11 cellular contexts compared by ENCODE assay signal in genomic region chr2:75100011-75100680, GRCh38.
DNase-seq lines count a peak whose midpoint lies in the region; ATAC-seq, FAIRE-seq and TF ChIP-seq lines count a peak whose summit lies in the region.
"Had no signal": no experiment of that assay in that cellular context is flagged by ENCODE, and none has a peak within 500 bp of the region (broad histone marks: within the 10 kb centered on the region; RNA-seq: fewer than 3 reads in every experiment).

No MANE protein-coding gene starts in this region.

- H3K27me3 ChIP-seq in bronchial epithelial cell (ENCODE audit: control insufficient read depth, insufficient read depth, low read length), result no peaks in the 10 kb centered on the region
- H3K27me3 ChIP-seq in tibial artery, result no peaks in the 10 kb centered on the region

- no peaks in the 10 kb centered on the region for H3K36me3 ChIP-seq in bronchial epithelial cell (ENCODE audit: control insufficient read depth, insufficient read depth, low read length)
- H3K36me3 ChIP-seq in tibial artery, result no peaks in the 10 kb centered on the region

- H3K9me3 Mint-ChIP-seq in stimulated activated effector memory CD8-positive, alpha-beta T cell treated with anti-CD3 and anti-CD28 coated beads, Interleukin-12 subunit alpha, Interleukin-12 subunit beta, amount 100 ng/mL, for 72 hours, result no peaks in the 10 kb centered on the region
- no peaks in the 10 kb centered on the region for H3K9me3 Mint-ChIP-seq in activated T-helper 17 cell treated with anti-CD3 and anti-CD28 coated beads, Interleukin-2, amount 50 U/mL, for 72 hours

- no peaks in the 10 kb centered on the region for H3K36me3 Mint-ChIP-seq in stimulated activated effector memory CD8-positive, alpha-beta T cell treated with anti-CD3 and anti-CD28 coated beads, Interleukin-12 subunit alpha, Interleukin-12 subunit beta, amount 100 ng/mL, for 72 hours
- H3K36me3 Mint-ChIP-seq in activated T-helper 17 cell treated with anti-CD3 and anti-CD28 coated beads, Interleukin-2, amount 50 U/mL, for 72 hours (ENCODE audit: low read depth), result no peaks in the 10 kb centered on the region

- no peak for ATAC-seq in stimulated activated effector memory CD8-positive, alpha-beta T cell treated with anti-CD3 and anti-CD28 coated beads, Interleukin-12 subunit alpha, Interleukin-12 subunit beta, amount 100 ng/mL, for 72 hours
- no peak for ATAC-seq in activated T-helper 17 cell treated with anti-CD3 and anti-CD28 coated beads, Interleukin-2, amount 50 U/mL, for 72 hours (replicated peaks)

- FAIRE-seq in bronchial epithelial cell (lab: Jason Lieb, UNC), result no peak

- no peaks in the 10 kb centered on the region for H3K4me1 Mint-ChIP-seq in stimulated activated effector memory CD8-positive, alpha-beta T cell treated with anti-CD3 and anti-CD28 coated beads, Interleukin-12 subunit alpha, Interleukin-12 subunit beta, amount 100 ng/mL, for 72 hours
- H3K4me1 Mint-ChIP-seq in activated T-helper 17 cell treated with anti-CD3 and anti-CD28 coated beads, Interleukin-2, amount 50 U/mL, for 72 hours, result no peaks in the 10 kb centered on the region

- H3K4me3 ChIP-seq in bronchial epithelial cell (ENCODE audit: low read depth, low read length) (no peak overlapping the region), retinal pigment epithelial cell (ENCODE audit: low read length) (no peak overlapping the region), tibial artery (no peak overlapping the region)

- H3K4me1 ChIP-seq in tibial artery, result no peaks in the 10 kb centered on the region
- H3K4me1 ChIP-seq: parathyroid adenoma had no signal

- intact Hi-C loops in tibial artery (cut with DNase I; ENCODE audit: low total_unique reads), result no loop called here

- TF ChIP-seq CTCF in bronchial epithelial cell (IDR thresholded peaks at IDR 0.05; ENCODE audit: insufficient read depth, low read length, severe bottlenecking) (no peak), retinal pigment epithelial cell (conservative IDR thresholded peaks at IDR 0.05; ENCODE audit: low read depth, low read length) (no peak), tibial artery (IDR thresholded peaks at IDR 0.05) (no peak)

- DNase-seq in NCI-H2081 (lab: John Stamatoyannopoulos, UW) (peak; percentile 6 to 48), NCI-H2081 treated with DMSO at 0.1 percent for 48 hours (lab: John Stamatoyannopoulos, UW) (no peak), NCI-H226 (peak; percentile 86), bronchial epithelial cell (ENCODE audit: low read depth) (peak; percentile 57), retinal pigment epithelial cell (ENCODE audit: low read depth) (peak; percentile 42), tibial artery (no peak)
- DNase-seq in stimulated activated effector memory CD8-positive, alpha-beta T cell treated with anti-CD3 and anti-CD28 coated beads, Interleukin-12 subunit alpha, Interleukin-12 subunit beta, amount 100 ng/mL, for 72 hours (ENCODE audit: low spot score in 2 of 2), result no peak
- DNase-seq: activated CD8-positive, alpha-beta memory T cell treated with anti-CD3 and anti-CD28 coated beads, Interleukin-2, amount 50 U/mL, for 48 hours; H7 had no signal

- H3K27me3 Mint-ChIP-seq in activated T-helper 17 cell treated with anti-CD3 and anti-CD28 coated beads, Interleukin-2, amount 50 U/mL, for 72 hours, result peaks cover 7% of the 10 kb centered on the region

- H3K27ac ChIP-seq in tibial artery, result no peak overlapping the region
- H3K27ac ChIP-seq: parathyroid adenoma had no signal

- H3K9me3 ChIP-seq in tibial artery, result peaks cover 0 to 5% (median 0%) of the 10 kb centered on the region in 3 donors

- no peak overlapping the region for H3K4me3 Mint-ChIP-seq in stimulated activated effector memory CD8-positive, alpha-beta T cell treated with anti-CD3 and anti-CD28 coated beads, Interleukin-12 subunit alpha, Interleukin-12 subunit beta, amount 100 ng/mL, for 72 hours
- no peak overlapping the region for H3K4me3 Mint-ChIP-seq in activated T-helper 17 cell treated with anti-CD3 and anti-CD28 coated beads, Interleukin-2, amount 50 U/mL, for 72 hours

- no peak overlapping the region for H3K27ac Mint-ChIP-seq in stimulated activated effector memory CD8-positive, alpha-beta T cell treated with anti-CD3 and anti-CD28 coated beads, Interleukin-12 subunit alpha, Interleukin-12 subunit beta, amount 100 ng/mL, for 72 hours
- no peak overlapping the region for H3K27ac Mint-ChIP-seq in activated T-helper 17 cell treated with anti-CD3 and anti-CD28 coated beads, Interleukin-2, amount 50 U/mL, for 72 hours

Comparison
In these comparisons a context has a peak if more than half of its experiments do, and no peak if none do; other contexts are left out.
1. DNase-seq: peak in NCI-H2081 (2 of 2), NCI-H226 (single experiment), bronchial epithelial cell (single experiment) and retinal pigment epithelial cell (single experiment); none in NCI-H2081 treated with DMSO at 0.1 percent for 48 hours (single experiment), stimulated activated effector memory CD8-positive, alpha-beta T cell treated with anti-CD3 and anti-CD28 coated beads, Interleukin-12 subunit alpha, Interleukin-12 subunit beta, amount 100 ng/mL, for 72 hours (0 of 2) and tibial artery (0 of 2).